17 cellular contexts compared by ENCODE assay signal in the genomic region with DNA sequence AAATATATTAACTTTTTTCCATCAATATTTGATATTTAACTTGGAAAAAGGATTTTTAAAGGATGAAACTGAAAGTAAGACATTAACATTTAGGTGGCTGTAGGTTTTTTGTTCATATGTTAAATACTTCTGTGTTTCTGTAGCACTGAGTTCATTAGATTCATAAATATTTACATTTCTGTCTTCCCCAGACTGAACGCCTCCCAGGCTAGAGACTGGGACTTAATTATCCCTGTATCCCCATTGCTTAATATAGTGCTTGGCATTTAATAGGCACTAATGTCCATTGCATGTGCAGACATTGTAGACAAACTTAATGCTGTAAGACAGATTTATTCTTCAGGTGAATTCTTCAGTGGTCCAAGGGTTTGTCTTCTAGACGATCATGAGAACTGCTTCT.
"Had no signal": no experiment of that assay in that cellular context is flagged by ENCODE, and none has a peak within 500 bp of the region (broad histone marks: within the 10 kb centered on the region; RNA-seq: fewer than 3 reads in every experiment).

No MANE protein-coding gene starts in this region.

- H3K27me3 ChIP-seq: foreskin keratinocyte, suprapubic skin, upper lobe of left lung had no signal

- H3K4me3 Mint-ChIP-seq: activated CD4-positive, alpha-beta T cell treated with anti-CD3 and anti-CD28 coated beads, Interleukin-2, amount 10 ng/mL, durations not matched to agents 24 days and 14 days; activated CD8-positive, alpha-beta T cell treated with anti-CD3 and anti-CD28 coated beads, Interleukin-2, amount 10 ng/mL, durations not matched to agents 7 days and 5 days; activated T-cell treated with anti-CD3 and anti-CD28 coated beads, Interleukin-2, amount 50 U/mL, for 72 hours; naive B cell; T-helper 2 cell treated with Interferon-gamma antibody and Interleukin-4, amounts not matched to agents 5 μg/mL and 100 μg/mL, for 36 hours had no signal

- H3K36me3 ChIP-seq: suprapubic skin, upper lobe of left lung had no signal

- ATAC-seq: activated naive CD4-positive, alpha-beta T cell treated with anti-CD3 and anti-CD28 coated beads, Interleukin-2, amount 50 U/mL, for 72 hours; activated T-cell treated with anti-CD3 and anti-CD28 coated beads, Interleukin-2, amount 50 U/mL, for 72 hours; esophagus mucosa; foreskin keratinocyte; left cardiac atrium; stimulated activated naive CD8-positive, alpha-beta T cell treated with anti-CD3 and anti-CD28 coated beads, Interleukin-15, Interleukin-2, amounts not matched to agents 100 U/mL and 50 U/mL, for 24 hours had no signal

- DNase-seq: activated CD4-positive, alpha-beta T cell treated with anti-CD3 and anti-CD28 coated beads, Interleukin-2, amount 10 ng/mL, durations not matched to agents 24 days and 14 days; activated CD4-positive, CD25-positive, alpha-beta regulatory T cell; activated CD8-positive, alpha-beta memory T cell treated with anti-CD3 and anti-CD28 coated beads, Interleukin-2, amount 50 U/mL, for 4 hours; activated CD8-positive, alpha-beta T cell treated with anti-CD3 and anti-CD28 coated beads, Interleukin-2, amount 10 ng/mL, durations not matched to agents 7 days and 5 days; activated gamma-delta T cell; activated T-cell treated with anti-CD3 and anti-CD28 coated beads, Interleukin-2, amount 50 U/mL, for 72 hours; foreskin keratinocyte; left cardiac atrium; naive B cell; stimulated activated naive CD8-positive, alpha-beta T cell treated with anti-CD3 and anti-CD28 coated beads, Interleukin-15, Interleukin-2, amounts not matched to agents 100 U/mL and 50 U/mL, for 24 hours; upper lobe of left lung had no signal

- H3K36me3 Mint-ChIP-seq: naive B cell had no signal

- H3K9me3 ChIP-seq: suprapubic skin, upper lobe of left lung had no signal

- H3K27ac ChIP-seq: foreskin keratinocyte, suprapubic skin had no signal

- H3K4me3 ChIP-seq: lung, suprapubic skin, upper lobe of left lung had no signal

- H3K9me3 Mint-ChIP-seq: activated CD4-positive, alpha-beta T cell treated with anti-CD3 and anti-CD28 coated beads, Interleukin-2, amount 10 ng/mL, durations not matched to agents 24 days and 14 days; activated naive CD4-positive, alpha-beta T cell treated with anti-CD3 and anti-CD28 coated beads, Interleukin-2, amount 50 U/mL, for 72 hours; activated T-cell treated with anti-CD3 and anti-CD28 coated beads, Interleukin-2, amount 50 U/mL, for 72 hours; naive B cell; T-helper 2 cell treated with Interferon-gamma antibody and Interleukin-4, amounts not matched to agents 5 μg/mL and 100 μg/mL, for 36 hours had no signal

- H3K27ac Mint-ChIP-seq: activated CD4-positive, alpha-beta T cell treated with anti-CD3 and anti-CD28 coated beads, Interleukin-2, amount 10 ng/mL, durations not matched to agents 24 days and 14 days; activated CD8-positive, alpha-beta T cell treated with anti-CD3 and anti-CD28 coated beads, Interleukin-2, amount 10 ng/mL, durations not matched to agents 7 days and 5 days; activated naive CD4-positive, alpha-beta T cell treated with anti-CD3 and anti-CD28 coated beads, Interleukin-2, amount 50 U/mL, for 72 hours; activated T-cell treated with anti-CD3 and anti-CD28 coated beads, Interleukin-2, amount 50 U/mL, for 72 hours; T-helper 2 cell treated with Interferon-gamma antibody and Interleukin-4, amounts not matched to agents 5 μg/mL and 100 μg/mL, for 36 hours had no signal

- FAIRE-seq: colon had no signal

- H3K27me3 Mint-ChIP-seq: activated CD4-positive, alpha-beta T cell treated with anti-CD3 and anti-CD28 coated beads, Interleukin-2, amount 10 ng/mL, durations not matched to agents 24 days and 14 days; naive B cell had no signal
